Comparison of ENCODE assay signal across 1 cellular context in genomic region chr3:10164546-10165393, GRCh38.
TF ChIP-seq lines count a peak whose summit lies in the region.

TSS of gene IRAK2 (plus strand) at chr3:10164919. CDS start at chr3:10164955, 36 bp downstream.

TF ChIP-seq in HepG2, 621 proteins besides CTCF, POLR2A, EP300 and RAD21 (continued from another document and continues in another):
- TF ChIP-seq ARID4A (CRISPR knock-in tag; IDR thresholded peaks at IDR 0.05; ENCODE audit: borderline replicate concordance) (peak; percentile 87), GZF1 (CRISPR knock-in tag; IDR thresholded peaks at IDR 0.05) (no peak), ZNF224 (CRISPR knock-in tag; IDR thresholded peaks at IDR 0.05) (no peak; the same call in 1 of the 2 replicates), ZFP37 (CRISPR knock-in tag; IDR thresholded peaks at IDR 0.05; ENCODE audit: borderline replicate concordance) (no peak), MIER2 (CRISPR knock-in tag; IDR thresholded peaks at IDR 0.05) (no peak; the same call in 1 of the 2 replicates), ZKSCAN8 (CRISPR knock-in tag; IDR thresholded peaks at IDR 0.05; ENCODE audit: borderline replicate concordance) (no peak), ZNF232 (CRISPR knock-in tag; IDR thresholded peaks at IDR 0.05; ENCODE audit: borderline replicate concordance) (peak; percentile 67; the same call in 1 of the 2 replicates), ZIK1 (CRISPR knock-in tag; IDR thresholded peaks at IDR 0.05; ENCODE audit: borderline replicate concordance, low read depth) (peak; percentile 78), NFYC (CRISPR knock-in tag; IDR thresholded peaks at IDR 0.05) (no peak), NFE2L1 (CRISPR knock-in tag; IDR thresholded peaks at IDR 0.05; ENCODE audit: borderline replicate concordance) (0 out of 2 replicates have a peak, but pooled peaks have one; percentile 38), PATZ1 (CRISPR knock-in tag; IDR thresholded peaks at IDR 0.05) (peak; percentile 64; the same call in 1 of the 2 replicates), SP5 (CRISPR knock-in tag; IDR thresholded peaks at IDR 0.05; ENCODE audit: borderline replicate concordance, low read depth) (peak; percentile 90), SMYD3 (CRISPR knock-in tag; IDR thresholded peaks at IDR 0.05) (no peak; the same call in 1 of the 2 replicates), FOXA1 (IDR thresholded peaks at IDR 0.05) (no peak), FOXA1 (CRISPR knock-in tag; IDR thresholded peaks at IDR 0.05) (no peak), KMT2B (CRISPR knock-in tag; IDR thresholded peaks at IDR 0.05) (no peak), TGIF2 (CRISPR knock-in tag; IDR thresholded peaks at IDR 0.05) (no peak; the same call in 1 of the 2 replicates), BCLAF1 (IDR thresholded peaks at IDR 0.05) (no peak), ETV5 (CRISPR knock-in tag; IDR thresholded peaks at IDR 0.05; ENCODE audit: borderline replicate concordance) (peak; percentile 41), SOX5 (CRISPR knock-in tag; IDR thresholded peaks at IDR 0.05; ENCODE audit: borderline replicate concordance) (no peak), ZNF512B (CRISPR knock-in tag; IDR thresholded peaks at IDR 0.05; ENCODE audit: borderline replicate concordance) (no peak), ZNF142 (CRISPR knock-in tag; IDR thresholded peaks at IDR 0.05) (no peak), SNAPC5 (CRISPR knock-in tag; IDR thresholded peaks at IDR 0.05; ENCODE audit: borderline replicate concordance) (no peak), ZNF644 (CRISPR knock-in tag; IDR thresholded peaks at IDR 0.05; ENCODE audit: low read depth) (no peak), REPIN1 (CRISPR knock-in tag; IDR thresholded peaks at IDR 0.05; ENCODE audit: borderline replicate concordance, low read depth) (no peak), ZMYM4 (CRISPR knock-in tag; IDR thresholded peaks at IDR 0.05) (peak; percentile 46), ZC3H4 (CRISPR knock-in tag; IDR thresholded peaks at IDR 0.05; ENCODE audit: borderline replicate concordance) (no peak), SALL1 (CRISPR knock-in tag; IDR thresholded peaks at IDR 0.05) (peak; percentile 62; the same call in 1 of the 2 replicates), CENPBD1 (CRISPR knock-in tag; IDR thresholded peaks at IDR 0.05; ENCODE audit: borderline replicate concordance, low read depth) (no peak), FOXA3 (CRISPR knock-in tag; IDR thresholded peaks at IDR 0.05) (no peak), ZNF18 (CRISPR knock-in tag; IDR thresholded peaks at IDR 0.05; ENCODE audit: insufficient replicate concordance) (no peak), GATAD2A (CRISPR knock-in tag; IDR thresholded peaks at IDR 0.05) (0 out of 2 replicates have a peak, but pooled peaks have one; percentile 20), POGK (CRISPR knock-in tag; conservative IDR thresholded peaks at IDR 0.05) (no peak; the same call in 1 of the 2 replicates), HDAC6 (IDR thresholded peaks at IDR 0.05; ENCODE audit: low read depth, low read length) (no peak), JUND (CRISPR knock-in tag; IDR thresholded peaks at IDR 0.05) (peak; percentile 64; the same call in 1 of the 2 replicates), CBX5 (CRISPR knock-in tag; IDR thresholded peaks at IDR 0.05; ENCODE audit: borderline replicate concordance) (no peak), ZNF256 (CRISPR knock-in tag; conservative IDR thresholded peaks at IDR 0.05) (no peak)
